ENCODE assay signal across 14 cellular contexts in genomic region chr17:7781467-7781866, GRCh38. TPM values are rescaled to one million over a fixed set of nuclear protein-coding genes. Genes with fewer than 3 reads are reported as not detected.
DNase-seq lines count a peak whose midpoint lies in the region.
"Had no signal": no experiment of that assay in that cellular context is flagged by ENCODE, and none has a peak within 500 bp of the region (broad histone marks: within the 10 kb centered on the region; RNA-seq: fewer than 3 reads in every experiment).

No MANE protein-coding gene starts in this region.

- H3K27me3 ChIP-seq in BLaER1 treated with 17β-estradiol and CSF1 and Interleukin-3, amounts not matched to agents 10 nM and 100 nM = no peaks in the 10 kb centered on the region
- H3K27me3 ChIP-seq in Karpas-422 (ENCODE audit: low read length) = no peaks in the 10 kb centered on the region
- H3K27me3 ChIP-seq: ovary had no signal

- H3K79me2 ChIP-seq in Karpas-422 (ENCODE audit: low read length) = no peaks in the 10 kb centered on the region

- no peaks in the 10 kb centered on the region for H3K36me3 ChIP-seq in BLaER1 treated with 17β-estradiol and CSF1 and Interleukin-3, amounts not matched to agents 10 nM and 100 nM
- no peaks in the 10 kb centered on the region for H3K36me3 ChIP-seq in Karpas-422 (ENCODE audit: insufficient read depth, low read length)
- H3K36me3 ChIP-seq: ovary had no signal

- peaks cover 0 to 5% (median 0%) of the 10 kb centered on the region in 11 experiments; a peak in 1 of 22 replicates for H4K20me1 ChIP-seq in BLaER1 treated with 17β-estradiol and CSF1 and Interleukin-3, amounts not matched to agents 10 nM and 100 nM
- H4K20me1 ChIP-seq in Karpas-422 (ENCODE audit: insufficient read depth, low read depth, low read length) = no peaks in the 10 kb centered on the region; the same call in 1 of the 2 replicates

- no peaks in the 10 kb centered on the region for H3K9me3 ChIP-seq in BLaER1 treated with 17β-estradiol and CSF1 and Interleukin-3, amounts not matched to agents 10 nM and 100 nM (replicated peaks in 1 of 11)
- H3K9me3 ChIP-seq in Karpas-422 (ENCODE audit: low read length) = no peaks in the 10 kb centered on the region
- H3K9me3 ChIP-seq: ovary had no signal

- H3K4me3 ChIP-seq in BLaER1 treated with 17β-estradiol and CSF1 and Interleukin-3, amounts not matched to agents 10 nM and 100 nM = no peak overlapping the region
- no peak overlapping the region for H3K4me3 ChIP-seq in Karpas-422 (ENCODE audit: low read length)
- H3K4me3 ChIP-seq: ovary had no signal

- no peak overlapping the region for H3K27ac ChIP-seq in BLaER1 treated with 17β-estradiol and CSF1 and Interleukin-3, amounts not matched to agents 10 nM and 100 nM
- H3K27ac ChIP-seq in Karpas-422 (ENCODE audit: low read length) = no peak overlapping the region
- H3K27ac ChIP-seq: ovary had no signal

- DNase-seq in GM19238 (ENCODE audit: insufficient read length, low spot score) (peak; percentile 36), Karpas-422 (peak; percentile 55), left kidney (ENCODE audit: low read depth, low spot score) (peak; percentile 44), medulla oblongata (ENCODE audit: extremely low spot score) (no peak), Kasumi-1 (lab: John Stamatoyannopoulos, UW) (no peak), NCI-H226 (no peak)
- no peak for DNase-seq in stimulated activated CD4-positive, alpha-beta T cell treated with anti-CD3 and anti-CD28 coated beads, Interleukin-4, amount 100 ng/mL, for 1 hour
- DNase-seq: cortex of kidney, midbrain, NCI-H1092 treated with DMSO at 0.1 percent for 48 hours, NCI-H345, OCI-M1, ovary had no signal

- H3K9me2 ChIP-seq in Karpas-422 (replicated peaks; ENCODE audit: insufficient read depth, low read length) = no peaks in the 10 kb centered on the region

- peaks cover 13 to 34% (median 25%) of the 10 kb centered on the region in 10 experiments; a peak in 19 of 20 replicates for H3K4me1 ChIP-seq in BLaER1 treated with 17β-estradiol and CSF1 and Interleukin-3, amounts not matched to agents 10 nM and 100 nM
- H3K4me1 ChIP-seq in Karpas-422 (ENCODE audit: low read length) = peaks cover 28% of the 10 kb centered on the region

- no peak overlapping the region for H3K9ac ChIP-seq in BLaER1 treated with 17β-estradiol and CSF1 and Interleukin-3, amounts not matched to agents 10 nM and 100 nM
- H3K9ac ChIP-seq in Karpas-422 (ENCODE audit: low read length) = no peak overlapping the region

- H3K4me2 ChIP-seq in BLaER1 treated with 17β-estradiol and CSF1 and Interleukin-3, amounts not matched to agents 10 nM and 100 nM = peak overlapping the region; percentile 2 to 74 (median 62); a peak in 20 of 22 replicates
- H3K4me2 ChIP-seq in Karpas-422 (ENCODE audit: low read depth, low read length, poor library complexity, severe bottlenecking) = no peak overlapping the region

- no peak overlapping the region for H2AFZ ChIP-seq in Karpas-422 (ENCODE audit: low read length)

RNA-seq across cellular contexts. Expression of gene KDM6B, which starts 52.5 kb away (rescaled TPM):
- 11.9 and 34.6 TPM in 2 replicates for total RNA-seq in Karpas-422 (2014; rRNA removed; shearing (Covaris generic); ENCODE audit: low replicate concordance)

Comparison
In these comparisons a context has a peak if more than half of its experiments do, and no peak if none do; other contexts are left out.
1. DNase-seq: peak in GM19238 (single experiment), Karpas-422 (single experiment) and left kidney (single experiment); none in medulla oblongata (single experiment), Kasumi-1 (0 of 2), NCI-H226 (single experiment) and stimulated activated CD4-positive, alpha-beta T cell treated with anti-CD3 and anti-CD28 coated beads, Interleukin-4, amount 100 ng/mL, for 1 hour (single experiment).